ENCODE assay signal across 22 cellular contexts in genomic region chr17:56269509-56269908, GRCh38.
DNase-seq lines count a peak whose midpoint lies in the region; ATAC-seq, FAIRE-seq and TF ChIP-seq lines count a peak whose summit lies in the region.
"Had no signal": no experiment of that assay in that cellular context is flagged by ENCODE, and none has a peak within 500 bp of the region (broad histone marks: within the 10 kb centered on the region; RNA-seq: fewer than 3 reads in every experiment).

No MANE protein-coding gene starts in this region.

- no peaks in the 10 kb centered on the region for H3K9me3 Mint-ChIP-seq in stimulated activated effector memory CD8-positive, alpha-beta T cell treated with anti-CD3 and anti-CD28 coated beads, Interleukin-12 subunit alpha, Interleukin-12 subunit beta, amount 100 ng/mL, for 72 hours
- H3K9me3 Mint-ChIP-seq: CD8-positive, alpha-beta memory T cell; H9; IgD-negative memory B cell had no signal

- no peak for FAIRE-seq in H54 (lab: Jason Lieb, UNC)
- FAIRE-seq: D721Med, GM12892 had no signal

- H3K4me3 ChIP-seq in DND-41 (ENCODE audit: low read depth in 1 of 2, low read length in 2 of 2) (no peak overlapping the region), Loucy (ENCODE audit: low read length, poor library complexity, severe bottlenecking) (no peak overlapping the region), vagina (no peak overlapping the region)
- H3K4me3 ChIP-seq: BLaER1 treated with 17β-estradiol and CSF1 and Interleukin-3, amounts not matched to agents 10 nM and 100 nM had no signal

- H3K4me2 ChIP-seq in DND-41 (ENCODE audit: insufficient read depth, low read length) (no peak overlapping the region), Loucy (ENCODE audit: low read depth, low read length, poor library complexity, severe bottlenecking) (no peak overlapping the region)
- H3K4me2 ChIP-seq: BLaER1 treated with 17β-estradiol and CSF1 and Interleukin-3, amounts not matched to agents 10 nM and 100 nM had no signal

- H3K36me3 ChIP-seq in DND-41 (ENCODE audit: insufficient read depth, low read length) (no peaks in the 10 kb centered on the region), Loucy (ENCODE audit: insufficient read depth, low read length) (no peaks in the 10 kb centered on the region), vagina (no peaks in the 10 kb centered on the region)
- H3K36me3 ChIP-seq: BLaER1 treated with 17β-estradiol and CSF1 and Interleukin-3, amounts not matched to agents 10 nM and 100 nM had no signal

- H3K27ac Mint-ChIP-seq in stimulated activated effector memory CD8-positive, alpha-beta T cell treated with anti-CD3 and anti-CD28 coated beads, Interleukin-12 subunit alpha, Interleukin-12 subunit beta, amount 100 ng/mL, for 72 hours = no peak overlapping the region
- H3K27ac Mint-ChIP-seq: CD8-positive, alpha-beta memory T cell; H9; IgD-negative memory B cell had no signal

- no peak overlapping the region for H3K4me3 Mint-ChIP-seq in stimulated activated effector memory CD8-positive, alpha-beta T cell treated with anti-CD3 and anti-CD28 coated beads, Interleukin-12 subunit alpha, Interleukin-12 subunit beta, amount 100 ng/mL, for 72 hours
- H3K4me3 Mint-ChIP-seq: CD8-positive, alpha-beta memory T cell; H9; IgD-negative memory B cell had no signal

- H3K4me1 ChIP-seq in DND-41 (ENCODE audit: insufficient read depth, low read length) (peaks cover 5% of the 10 kb centered on the region; the same call in 1 of the 2 replicates), Loucy (ENCODE audit: insufficient read depth, low read length, poor library complexity, severe bottlenecking) (no peaks in the 10 kb centered on the region), vagina (peaks cover 9% of the 10 kb centered on the region)
- H3K4me1 ChIP-seq: BLaER1 treated with 17β-estradiol and CSF1 and Interleukin-3, amounts not matched to agents 10 nM and 100 nM had no signal

- intact Hi-C loops in vagina (cut with DNase I) = no loop called here

- H3K79me2 ChIP-seq in DND-41 (ENCODE audit: insufficient read depth, low read length) = no peaks in the 10 kb centered on the region
- no peaks in the 10 kb centered on the region for H3K79me2 ChIP-seq in Loucy (ENCODE audit: insufficient read depth, low read length)

- no peaks in the 10 kb centered on the region for H3F3A ChIP-seq in Loucy (ENCODE audit: low read depth)

- ATAC-seq in DND-41 (ENCODE audit: insufficient read depth, low read depth) (no peak), GM18907 (IDR thresholded peaks at IDR 0.05; ENCODE audit: unreplicated experiment) (no peak)
- ATAC-seq in stimulated activated effector memory CD8-positive, alpha-beta T cell treated with anti-CD3 and anti-CD28 coated beads, Interleukin-12 subunit alpha, Interleukin-12 subunit beta, amount 100 ng/mL, for 72 hours = no peak

- no peaks in the 10 kb centered on the region for H4K20me1 ChIP-seq in DND-41 (ENCODE audit: insufficient read depth, low read length)
- H4K20me1 ChIP-seq in Loucy (ENCODE audit: insufficient read depth, low read length, poor library complexity, severe bottlenecking) = no peaks in the 10 kb centered on the region
- H4K20me1 ChIP-seq: BLaER1 treated with 17β-estradiol and CSF1 and Interleukin-3, amounts not matched to agents 10 nM and 100 nM had no signal

- no peak for DNase-seq in DND-41
- DNase-seq in fibroblast of peridontal ligament (ENCODE audit: extremely low read depth) = peak; percentile 71
- no peak for DNase-seq in vagina (ENCODE audit: extremely low spot score in 2 of 2)
- DNase-seq in stimulated activated effector memory CD8-positive, alpha-beta T cell treated with anti-CD3 and anti-CD28 coated beads, Interleukin-12 subunit alpha, Interleukin-12 subunit beta, amount 100 ng/mL, for 72 hours (ENCODE audit: low spot score in 2 of 2) = no peak
- DNase-seq in H54 (ENCODE audit: insufficient read length, low spot score) = no peak
- DNase-seq: ACHN; CD8-positive, alpha-beta memory T cell; DMS79 treated with DMSO at 0.1 percent for 48 hours; GDM1; H9; MV-4-11; NCI-H1417; NCI-H187 treated with DMSO at 0.1 percent for 48 hours; NCI-H69; RPMI8226; SIG-M5 had no signal

- no peaks in the 10 kb centered on the region for H3K4me1 Mint-ChIP-seq in stimulated activated effector memory CD8-positive, alpha-beta T cell treated with anti-CD3 and anti-CD28 coated beads, Interleukin-12 subunit alpha, Interleukin-12 subunit beta, amount 100 ng/mL, for 72 hours
- H3K4me1 Mint-ChIP-seq: CD8-positive, alpha-beta memory T cell; H9; IgD-negative memory B cell had no signal

- peak overlapping the region; percentile 53; the same call in 1 of the 2 replicates for H2AFZ ChIP-seq in DND-41 (ENCODE audit: low read depth, low read length)
- peak overlapping the region; percentile 76 for H2AFZ ChIP-seq in Loucy (ENCODE audit: low read length)

- H3K9ac ChIP-seq in DND-41 (ENCODE audit: low read depth, low read length) (no peak overlapping the region), Loucy (ENCODE audit: low read depth, low read length, poor library complexity, severe bottlenecking) (no peak overlapping the region)
- H3K9ac ChIP-seq: BLaER1 treated with 17β-estradiol and CSF1 and Interleukin-3, amounts not matched to agents 10 nM and 100 nM had no signal

- TF ChIP-seq POLR2A in vagina (IDR thresholded peaks at IDR 0.05) (no peak), H54 (IDR thresholded peaks at IDR 0.05; ENCODE audit: low read depth, low read length) (no peak)

- H3K36me3 Mint-ChIP-seq in stimulated activated effector memory CD8-positive, alpha-beta T cell treated with anti-CD3 and anti-CD28 coated beads, Interleukin-12 subunit alpha, Interleukin-12 subunit beta, amount 100 ng/mL, for 72 hours = no peaks in the 10 kb centered on the region
- H3K36me3 Mint-ChIP-seq: CD8-positive, alpha-beta memory T cell had no signal

- TF ChIP-seq CTCF in DND-41 (IDR thresholded peaks at IDR 0.05; ENCODE audit: borderline replicate concordance, extremely low read depth, low read length, poor library complexity, severe bottlenecking) = no peak
- no peak for TF ChIP-seq CTCF in Loucy (conservative IDR thresholded peaks at IDR 0.05; ENCODE audit: low read length)
- TF ChIP-seq CTCF in vagina (IDR thresholded peaks at IDR 0.05) = no peak

- no peak overlapping the region for H3K27ac ChIP-seq in DND-41 (ENCODE audit: low read length)
- peak overlapping the region; percentile 70 for H3K27ac ChIP-seq in vagina
- H3K27ac ChIP-seq: BLaER1 treated with 17β-estradiol and CSF1 and Interleukin-3, amounts not matched to agents 10 nM and 100 nM had no signal

- H3K27me3 ChIP-seq in DND-41 (ENCODE audit: insufficient read depth, low read length, poor library complexity) (no peaks in the 10 kb centered on the region), Loucy (ENCODE audit: insufficient read depth, low read length, poor library complexity, severe bottlenecking) (no peaks in the 10 kb centered on the region), vagina (no peaks in the 10 kb centered on the region)
- H3K27me3 ChIP-seq: BLaER1 treated with 17β-estradiol and CSF1 and Interleukin-3, amounts not matched to agents 10 nM and 100 nM had no signal

- H3K9me2 ChIP-seq in Loucy (replicated peaks; ENCODE audit: low read depth, low read length) = no peaks in the 10 kb centered on the region

- no peaks in the 10 kb centered on the region for H3K9me3 ChIP-seq in DND-41 (ENCODE audit: insufficient read depth, low read length, severe bottlenecking)
- no peaks in the 10 kb centered on the region for H3K9me3 ChIP-seq in Loucy (ENCODE audit: insufficient read depth, low read depth, low read length)
- H3K9me3 ChIP-seq in vagina = no peaks in the 10 kb centered on the region
